9 cellular contexts compared by ENCODE assay signal in the genomic region with DNA sequence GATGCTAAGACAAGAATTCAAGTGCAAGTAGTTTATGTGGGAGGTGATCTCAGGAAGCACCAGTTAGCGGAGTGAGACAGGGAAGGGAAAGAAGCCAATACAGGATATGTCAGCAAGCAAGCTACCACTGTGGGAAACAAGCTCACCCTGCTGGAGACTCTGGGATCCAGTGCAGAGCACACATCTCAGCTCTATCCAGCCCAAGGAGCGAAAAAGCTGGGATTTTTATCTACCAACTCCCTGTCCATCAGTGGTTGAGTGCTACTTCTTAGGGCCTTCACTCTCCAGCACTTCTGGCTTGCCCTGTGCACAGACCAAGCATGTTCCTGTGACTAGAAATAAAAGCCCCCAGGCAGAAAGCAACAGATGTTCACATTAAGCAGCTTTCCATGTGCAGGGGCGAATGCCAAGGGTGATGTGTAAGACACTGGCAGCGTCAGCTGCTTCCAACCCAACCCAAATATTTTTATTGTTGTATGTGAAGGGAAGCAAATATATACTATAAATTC. TPM values are rescaled to one million over a fixed set of nuclear protein-coding genes. Genes with fewer than 3 reads are reported as not detected.
A peak's percentile ranks its signal among the peaks of the same experiment; 100 is the strongest.
DNase-seq lines count a peak whose midpoint lies in the region; ATAC-seq and TF ChIP-seq lines count a peak whose summit lies in the region.
"Had no signal": no experiment of that assay in that cellular context is flagged by ENCODE, and none has a peak within 500 bp of the region (broad histone marks: within the 10 kb centered on the region; RNA-seq: fewer than 3 reads in every experiment).

No MANE protein-coding gene starts in this region.

- TF ChIP-seq CTCF in GM12864 (IDR thresholded peaks at IDR 0.05; ENCODE audit: low read depth, low read length, missing control alignments) (peak; percentile 17), OCI-LY7 (conservative IDR thresholded peaks at IDR 0.05; ENCODE audit: low read length) (0 out of 2 replicates have a peak, but pooled peaks have one; percentile 11), progenitor cell of endocrine pancreas (IDR thresholded peaks at IDR 0.05; ENCODE audit: unreplicated experiment) (peak; percentile 12)
- TF ChIP-seq CTCF in activated CD8-positive, alpha-beta T cell treated with anti-CD3 and anti-CD28 coated beads for 36 hours (IDR thresholded peaks at IDR 0.05) = no peak
- TF ChIP-seq CTCF in CD4-positive, alpha-beta T cell (IDR thresholded peaks at IDR 0.05) = no peak

- no peaks in the 10 kb centered on the region for H4K20me1 ChIP-seq in OCI-LY7 (ENCODE audit: insufficient read depth, low read length)

- no peaks in the 10 kb centered on the region for H3K27me3 ChIP-seq in CD4-positive, alpha-beta T cell (ENCODE audit: control insufficient read depth, insufficient read depth, low read length)

- CTCF ChIA-PET in OCI-LY7 (lab: Charles Lee; ENCODE audit: unreplicated experiment) = no interaction called here
- CTCF ChIA-PET in activated CD8-positive, alpha-beta T cell treated with anti-CD3 and anti-CD28 coated beads for 36 hours (lab: Charles Lee) = interaction anchor here (0.6 to 0.9 kb wide), 3 partner anchors 58 to 80 kb away, joined by 3 to 4 read pairs (median 3); no protein-coding TSS in a partner anchor
- CTCF ChIA-PET in CD4-positive, alpha-beta T cell (lab: Charles Lee) = interaction anchor here (0.6 to 1.7 kb wide), 6 partner anchors 14 to 1457 kb away, joined by 3 to 5 read pairs (median 4); a partner anchor contains a TSS

- no peaks in the 10 kb centered on the region for H3K4me1 ChIP-seq in OCI-LY7 (ENCODE audit: insufficient read depth, low read length, poor library complexity, severe bottlenecking)

- H3K27me3 Mint-ChIP-seq in progenitor cell of endocrine pancreas = peaks cover 7% of the 10 kb centered on the region
- no peaks in the 10 kb centered on the region for H3K27me3 Mint-ChIP-seq in activated CD8-positive, alpha-beta T cell treated with anti-CD3 and anti-CD28 coated beads for 36 hours
- no peaks in the 10 kb centered on the region for H3K27me3 Mint-ChIP-seq in CD4-positive, alpha-beta T cell

- peaks cover 6% of the 10 kb centered on the region for H3K4me1 Mint-ChIP-seq in progenitor cell of endocrine pancreas (ENCODE audit: low read depth)
- H3K4me1 Mint-ChIP-seq in activated CD8-positive, alpha-beta T cell treated with anti-CD3 and anti-CD28 coated beads for 36 hours (ENCODE audit: low read depth) = no peaks in the 10 kb centered on the region
- H3K4me1 Mint-ChIP-seq in CD4-positive, alpha-beta T cell (ENCODE audit: low read depth) = no peaks in the 10 kb centered on the region

- DNase-seq in GM12864 (ENCODE audit: low read depth) (no peak), OCI-LY7 (ENCODE audit: low spot score) (no peak), fibroblast of gingiva (ENCODE audit: low read depth) (peak; percentile 78), progenitor cell of endocrine pancreas (ENCODE audit: low spot score, unreplicated experiment) (no peak), NCI-H128 (lab: John Stamatoyannopoulos, UW; ENCODE audit: unreplicated experiment) (no peak)
- no peak for DNase-seq in activated CD8-positive, alpha-beta T cell treated with anti-CD3 and anti-CD28 coated beads for 36 hours
- no peak for DNase-seq in CD4-positive, alpha-beta T cell
- DNase-seq: activated CD4-positive, alpha-beta memory T cell treated with anti-CD3 and anti-CD28 coated beads for 36 hours had no signal

- H3K9me3 Mint-ChIP-seq in progenitor cell of endocrine pancreas (ENCODE audit: low read depth) = peaks cover 4% of the 10 kb centered on the region
- H3K9me3 Mint-ChIP-seq in activated CD8-positive, alpha-beta T cell treated with anti-CD3 and anti-CD28 coated beads for 36 hours = no peaks in the 10 kb centered on the region
- no peaks in the 10 kb centered on the region for H3K9me3 Mint-ChIP-seq in CD4-positive, alpha-beta T cell
- H3K9me3 Mint-ChIP-seq: activated CD4-positive, alpha-beta memory T cell treated with anti-CD3 and anti-CD28 coated beads for 36 hours had no signal

- H3K36me3 ChIP-seq in OCI-LY7 (ENCODE audit: insufficient read depth, low read length) = no peaks in the 10 kb centered on the region

- POLR2A ChIA-PET in OCI-LY7 (lab: Charles Lee) = interaction anchor here (0.6 to 1.5 kb wide), 4 partner anchors 21 to 847 kb away, joined by 3 to 5 read pairs (median 4); no protein-coding TSS in a partner anchor
- POLR2A ChIA-PET in activated CD8-positive, alpha-beta T cell treated with anti-CD3 and anti-CD28 coated beads for 36 hours (lab: Charles Lee) = no interaction called here
- POLR2A ChIA-PET in CD4-positive, alpha-beta T cell (lab: Charles Lee) = no interaction called here

- H3K27ac ChIP-seq in OCI-LY7 (ENCODE audit: low read depth, low read length, poor library complexity, severe bottlenecking) = no peak overlapping the region
- H3K27ac ChIP-seq in CD4-positive, alpha-beta T cell (ENCODE audit: low read depth, low read length) = no peak overlapping the region

- H3K9me2 ChIP-seq in OCI-LY7 (ENCODE audit: insufficient read depth, low read length) = no peaks in the 10 kb centered on the region

- no peak for ATAC-seq in activated CD8-positive, alpha-beta T cell treated with anti-CD3 and anti-CD28 coated beads for 36 hours
- no peak for ATAC-seq in CD4-positive, alpha-beta T cell (ENCODE audit: poor library complexity)
- ATAC-seq in HG02973 (IDR thresholded peaks at IDR 0.05; ENCODE audit: unreplicated experiment) = no peak

- no peak overlapping the region for H3K4me3 ChIP-seq in GM12864 (ENCODE audit: low read depth, low read length)
- no peak overlapping the region for H3K4me3 ChIP-seq in OCI-LY7 (ENCODE audit: low read depth, low read length, poor library complexity, severe bottlenecking)

- intact Hi-C loops in OCI-LY7 (cut with micrococcal nuclease; ENCODE audit: unreplicated experiment) = no loop called here
- intact Hi-C loops in activated CD8-positive, alpha-beta T cell treated with anti-CD3 and anti-CD28 coated beads for 36 hours (cut with micrococcal nuclease) = no loop called here
- intact Hi-C loops in CD4-positive, alpha-beta T cell (cut with DNase I, micrococcal nuclease) = no loop called here

- no peak overlapping the region for H3K4me2 ChIP-seq in OCI-LY7 (ENCODE audit: low read length)

- H3K4me3 Mint-ChIP-seq in progenitor cell of endocrine pancreas (ENCODE audit: low read depth) = no peak overlapping the region
- H3K4me3 Mint-ChIP-seq in activated CD8-positive, alpha-beta T cell treated with anti-CD3 and anti-CD28 coated beads for 36 hours = no peak overlapping the region
- no peak overlapping the region for H3K4me3 Mint-ChIP-seq in CD4-positive, alpha-beta T cell
- H3K4me3 Mint-ChIP-seq: activated CD4-positive, alpha-beta memory T cell treated with anti-CD3 and anti-CD28 coated beads for 36 hours had no signal

- no TSS peak for BruUV-seq in OCI-LY7 (replicated peaks; lab: Mats Ljungman, UMichigan)

- H3K27ac Mint-ChIP-seq in progenitor cell of endocrine pancreas = peak overlapping the region; percentile 8
- no peak overlapping the region for H3K27ac Mint-ChIP-seq in activated CD8-positive, alpha-beta T cell treated with anti-CD3 and anti-CD28 coated beads for 36 hours
- no peak overlapping the region for H3K27ac Mint-ChIP-seq in CD4-positive, alpha-beta T cell
- H3K27ac Mint-ChIP-seq: activated CD4-positive, alpha-beta memory T cell treated with anti-CD3 and anti-CD28 coated beads for 36 hours had no signal

- no peak overlapping the region for H2AFZ ChIP-seq in OCI-LY7 (ENCODE audit: low read length)

- no peaks in the 10 kb centered on the region for H3K36me3 Mint-ChIP-seq in progenitor cell of endocrine pancreas (ENCODE audit: insufficient read depth)
- no peaks in the 10 kb centered on the region for H3K36me3 Mint-ChIP-seq in activated CD8-positive, alpha-beta T cell treated with anti-CD3 and anti-CD28 coated beads for 36 hours (ENCODE audit: low read depth)
- H3K36me3 Mint-ChIP-seq in CD4-positive, alpha-beta T cell (ENCODE audit: low read depth) = no peaks in the 10 kb centered on the region
- H3K36me3 Mint-ChIP-seq: activated CD4-positive, alpha-beta memory T cell treated with anti-CD3 and anti-CD28 coated beads for 36 hours had no signal

- no peaks in the 10 kb centered on the region for H3K9me3 ChIP-seq in OCI-LY7 (ENCODE audit: low read length)
- no peaks in the 10 kb centered on the region for H3K9me3 ChIP-seq in CD4-positive, alpha-beta T cell (ENCODE audit: control insufficient read depth, low read length)

- H3K79me2 ChIP-seq in OCI-LY7 (ENCODE audit: insufficient read depth, low read depth, low read length) = no peaks in the 10 kb centered on the region

RNA-seq across cellular contexts. Expression of a gene that starts 10.8 kb away (rescaled TPM):
- 0.85 TPM in 2 replicates for total RNA-seq in OCI-LY7 (2014; rRNA removed; shearing (Covaris generic))
- total RNA-seq in OCI-LY7 (2022) (0.74 and 1.1 TPM in 2 replicates), progenitor cell of endocrine pancreas (22.3 and 23.6 TPM in 2 replicates)
- 10 to 100 TPM; 16.7 to 17.2 TPM for total RNA-seq in activated CD8-positive, alpha-beta T cell treated with anti-CD3 and anti-CD28 coated beads for 36 hours
- 1 to 10 TPM; 6.8 to 8.1 TPM for total RNA-seq in CD4-positive, alpha-beta T cell

Comparison
In these comparisons a context has a peak if more than half of its experiments do, and no peak if none do; other contexts are left out.
1. CTCF ChIP-seq: peak in GM12864 (single experiment), OCI-LY7 (single experiment) and progenitor cell of endocrine pancreas (single experiment); none in activated CD8-positive, alpha-beta T cell treated with anti-CD3 and anti-CD28 coated beads for 36 hours (single experiment) and CD4-positive, alpha-beta T cell (single experiment).